ENCODE assay signal across 9 cellular contexts in genomic region chr19:30450101-30450500, GRCh38.
DNase-seq lines count a peak whose midpoint lies in the region; ATAC-seq lines count a peak whose summit lies in the region.
"Had no signal": no experiment of that assay in that cellular context is flagged by ENCODE, and none has a peak within 500 bp of the region (broad histone marks: within the 10 kb centered on the region; RNA-seq: fewer than 3 reads in every experiment).

No MANE protein-coding gene starts in this region.

- intact Hi-C loops in right cardiac atrium (cut with DNase I) = no loop called here

- 14% methylated on average over 7 of the region's 7 CpGs for WGBS in right cardiac atrium

- peak; percentile 89 to 96 for ATAC-seq in right cardiac atrium
- no peak for ATAC-seq in HG02798 (IDR thresholded peaks at IDR 0.05; ENCODE audit: poor library complexity, unreplicated experiment)
- no peak for ATAC-seq in HG02884 (IDR thresholded peaks at IDR 0.05; ENCODE audit: unreplicated experiment)
- no peak for ATAC-seq in GM19463 (IDR thresholded peaks at IDR 0.05; ENCODE audit: unreplicated experiment)

- POLR2A ChIA-PET in activated CD4-positive, alpha-beta memory T cell treated with anti-CD3 and anti-CD28 coated beads, Interleukin-2, amount 10 ng/mL, durations not matched to agents 7 days and 5 days (lab: Charles Lee) = no interaction called here

- H3K36me3 ChIP-seq in SK-N-MC (ENCODE audit: insufficient read depth, low read length) = no peaks in the 10 kb centered on the region

- H3K27me3 ChIP-seq in right cardiac atrium (ENCODE audit: control insufficient read depth, insufficient read depth) = no peaks in the 10 kb centered on the region

- no peak overlapping the region for H3K4me3 Mint-ChIP-seq in activated CD4-positive, alpha-beta memory T cell treated with anti-CD3 and anti-CD28 coated beads, Interleukin-2, amount 10 ng/mL, durations not matched to agents 7 days and 5 days

- peaks cover 2% of the 10 kb centered on the region for H3K4me1 ChIP-seq in right cardiac atrium (ENCODE audit: control insufficient read depth, insufficient read depth, low read length)

- peaks cover 5% of the 10 kb centered on the region for H3K27me3 Mint-ChIP-seq in activated CD4-positive, alpha-beta memory T cell treated with anti-CD3 and anti-CD28 coated beads, Interleukin-2, amount 10 ng/mL, durations not matched to agents 7 days and 5 days

- no peaks in the 10 kb centered on the region for H3K36me3 Mint-ChIP-seq in activated CD4-positive, alpha-beta memory T cell treated with anti-CD3 and anti-CD28 coated beads, Interleukin-2, amount 10 ng/mL, durations not matched to agents 7 days and 5 days (ENCODE audit: low read depth)

- peak; percentile 36 for DNase-seq in DMS79 (lab: John Stamatoyannopoulos, UW)
- no peak for DNase-seq in SK-N-MC (ENCODE audit: low read depth, low spot score)
- peak; percentile 52 to 74 (median 73) for DNase-seq in right cardiac atrium
- DNase-seq in renal cortical epithelial cell (ENCODE audit: low read depth) = peak; percentile 67
- no peak for DNase-seq in activated CD4-positive, alpha-beta memory T cell treated with anti-CD3 and anti-CD28 coated beads, Interleukin-2, amount 10 ng/mL, durations not matched to agents 7 days and 5 days
- DNase-seq: effector CD4-positive, alpha-beta T cell had no signal

- no peaks in the 10 kb centered on the region for H3K9me3 Mint-ChIP-seq in activated CD4-positive, alpha-beta memory T cell treated with anti-CD3 and anti-CD28 coated beads, Interleukin-2, amount 10 ng/mL, durations not matched to agents 7 days and 5 days

- H3K27ac Mint-ChIP-seq in activated CD4-positive, alpha-beta memory T cell treated with anti-CD3 and anti-CD28 coated beads, Interleukin-2, amount 10 ng/mL, durations not matched to agents 7 days and 5 days = no peak overlapping the region

- H3K4me3 ChIP-seq in SK-N-MC = peak overlapping the region; percentile 59
- peak overlapping the region; percentile 44 for H3K4me3 ChIP-seq in right cardiac atrium (ENCODE audit: low read length)

- CTCF ChIA-PET in activated CD4-positive, alpha-beta memory T cell treated with anti-CD3 and anti-CD28 coated beads, Interleukin-2, amount 10 ng/mL, durations not matched to agents 7 days and 5 days (lab: Charles Lee) = no interaction called here

- no peak overlapping the region; the same call in 1 of the 2 replicates for H3K27ac ChIP-seq in SK-N-MC
- no peak overlapping the region for H3K27ac ChIP-seq in right cardiac atrium (ENCODE audit: low read length)

- H3K9me3 ChIP-seq in SK-N-MC (ENCODE audit: low read depth, low read length) (no peaks in the 10 kb centered on the region), right cardiac atrium (ENCODE audit: control insufficient read depth, low read length) (no peaks in the 10 kb centered on the region)

- H3K9ac ChIP-seq in SK-N-MC (ENCODE audit: insufficient read length) = peak overlapping the region; percentile 35

- no peaks in the 10 kb centered on the region for H3K4me1 Mint-ChIP-seq in activated CD4-positive, alpha-beta memory T cell treated with anti-CD3 and anti-CD28 coated beads, Interleukin-2, amount 10 ng/mL, durations not matched to agents 7 days and 5 days

Comparison
In these comparisons a context has a peak if more than half of its experiments do, and no peak if none do; other contexts are left out.
1. DNase-seq: peak in DMS79 (single experiment), right cardiac atrium (3 of 3) and renal cortical epithelial cell (single experiment); none in SK-N-MC (single experiment) and activated CD4-positive, alpha-beta memory T cell treated with anti-CD3 and anti-CD28 coated beads, Interleukin-2, amount 10 ng/mL, durations not matched to agents 7 days and 5 days (single experiment).
2. ATAC-seq: peak in right cardiac atrium (2 of 2); none in HG02798 (single experiment), HG02884 (single experiment) and GM19463 (single experiment).